In genomic region chr1:43367904-43368645, GRCh38 we compare ENCODE assay signal across 8 cellular contexts. TPM values are rescaled to one million over a fixed set of nuclear protein-coding genes. Genes with fewer than 3 reads are reported as not detected.
DNase-seq lines count a peak whose midpoint lies in the region; ATAC-seq and TF ChIP-seq lines count a peak whose summit lies in the region.

Gene ELOVL1, minus strand, starts transcription at chr1:43368011. Its CDS starts 2,402 bp downstream, at chr1:43365609.

- peak; percentile 54 for DNase-seq in AG09319 (ENCODE audit: extremely low read depth, low read depth)
- DNase-seq in NCI-H446 (lab: John Stamatoyannopoulos, UW): peak; percentile 68 to 90
- DNase-seq in activated CD4-positive, CD25-positive, alpha-beta regulatory T cell treated with anti-CD3 and anti-CD28 coated beads, Interleukin-2, amount 50 U/mL, for 16 hours (ENCODE audit: low read depth, low spot score): peak; percentile 67
- peak; percentile 55 to 59 for DNase-seq in central memory CD8-positive, alpha-beta T cell (ENCODE audit: low spot score in 2 of 2)
- DNase-seq in kidney epithelial cell (ENCODE audit: low read depth): no peak
- DNase-seq in stimulated activated CD4-positive, alpha-beta T cell treated with anti-CD3 and anti-CD28 coated beads, Interleukin-15, amount 100 ng/mL, for 48 hours (ENCODE audit: low read depth in 2 of 2): peak; percentile 72 to 90

- peak within 1 kb of the TSS; percentile 86 for H3K4me3 Mint-ChIP-seq in central memory CD8-positive, alpha-beta T cell

- H3K27me3 ChIP-seq in kidney epithelial cell (ENCODE audit: control insufficient read depth, insufficient read depth, low read length): no peaks in the 10 kb centered on the region

- H3K9me3 Mint-ChIP-seq in central memory CD8-positive, alpha-beta T cell: no peaks in the 10 kb centered on the region

- H3K27me3 Mint-ChIP-seq in central memory CD8-positive, alpha-beta T cell: no peaks in the 10 kb centered on the region

- H3K4me1 Mint-ChIP-seq in central memory CD8-positive, alpha-beta T cell: peaks cover 44% of the 10 kb centered on the region

- peaks cover 14% of the 10 kb centered on the region for H3K36me3 Mint-ChIP-seq in central memory CD8-positive, alpha-beta T cell (ENCODE audit: insufficient read depth)

- TF ChIP-seq CTCF in AG09319 (IDR thresholded peaks at IDR 0.05; ENCODE audit: low read depth, low read length) (peak; percentile 36), kidney epithelial cell (IDR thresholded peaks at IDR 0.05; ENCODE audit: insufficient read depth, low read length, poor library complexity, severe bottlenecking) (peak; percentile 30)

- peak within 1 kb of the TSS; percentile 84 for H3K4me3 ChIP-seq in kidney epithelial cell (ENCODE audit: low read depth, low read length)

- peak within 1 kb of the TSS; percentile 97 for H3K27ac Mint-ChIP-seq in central memory CD8-positive, alpha-beta T cell (ENCODE audit: low read depth)

- ATAC-seq in GM19023 (IDR thresholded peaks at IDR 0.05; ENCODE audit: unreplicated experiment) (peak; percentile 68), HG03196 (IDR thresholded peaks at IDR 0.05; ENCODE audit: unreplicated experiment) (peak; percentile 69)
- ATAC-seq in central memory CD8-positive, alpha-beta T cell (replicated peaks; ENCODE audit: extremely low read depth, poor library complexity, severe bottlenecking): peak; percentile 72

- no peaks in the 10 kb centered on the region for H3K36me3 ChIP-seq in kidney epithelial cell (ENCODE audit: control insufficient read depth, insufficient read depth, low read length)

RNA-seq across cellular contexts. Expression of gene ELOVL1, which starts in this region (rescaled TPM):
- 93.8 and 99.7 TPM in 2 replicates for total RNA-seq in kidney epithelial cell
